8 cellular contexts compared by ENCODE assay signal in the genomic region with DNA sequence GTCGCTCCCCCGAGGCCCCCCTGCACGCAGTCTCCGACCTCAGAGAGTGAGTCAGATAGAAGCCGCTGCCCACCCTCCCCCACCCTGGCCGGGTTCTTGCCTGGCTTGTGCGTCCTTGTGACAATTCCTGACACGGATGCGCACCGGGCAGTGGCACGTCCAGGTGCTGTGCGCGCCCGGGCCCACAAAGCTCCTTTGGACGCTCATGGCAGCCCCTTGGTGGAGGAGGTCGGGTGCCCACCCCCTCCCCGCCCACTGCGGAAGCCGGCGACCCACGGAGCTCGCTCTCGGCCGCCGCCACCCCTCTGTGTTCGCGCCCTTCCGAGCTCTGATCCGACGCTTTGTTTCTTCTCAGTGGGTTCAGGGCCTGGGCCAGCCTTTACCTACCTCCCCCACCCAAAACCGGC. TPM values are rescaled to one million over a fixed set of nuclear protein-coding genes. Genes with fewer than 3 reads are reported as not detected.
DNase-seq lines count a peak whose midpoint lies in the region; ATAC-seq and TF ChIP-seq lines count a peak whose summit lies in the region.

No MANE protein-coding gene starts in this region.

- no peak for TF ChIP-seq CTCF in heart right ventricle (IDR thresholded peaks at IDR 0.05)

- peak overlapping the region; percentile 56 to 80 (median 69) for H3K4me3 ChIP-seq in heart right ventricle

- intact Hi-C loops in heart right ventricle (cut with DNase I) (no loop called here), posterior cingulate gyrus (cut with DNase I) (no loop called here)

- peak overlapping the region; percentile 56 to 95 (median 87) for H3K27ac ChIP-seq in heart right ventricle

- H3K4me1 ChIP-seq in heart right ventricle, result peaks cover 15 to 84% (median 64%) of the 10 kb centered on the region in 9 donors

- DNase-seq in activated CD4-positive, alpha-beta T cell treated with anti-CD3 and anti-CD28 coated beads for 48 hours, result peak; percentile 47
- no peak for DNase-seq in activated CD4-positive, alpha-beta T cell treated with anti-CD3 and anti-CD28 coated beads for 1 hour
- DNase-seq in NCI-H2227 treated with DMSO at 0.1 percent for 48 hours (lab: John Stamatoyannopoulos, UW) (peak; percentile 47), amniotic stem cell (lab: John Stamatoyannopoulos, UW) (peak; percentile 84), heart right ventricle (peak; percentile 68 to 80), posterior cingulate gyrus (peak in 7 of 10 donors; percentile 35 to 93 (median 67)), pons (ENCODE audit: low spot score) (no peak), left lobe of liver (ENCODE audit: low spot score) (no peak)

- ATAC-seq in heart right ventricle, result peak; percentile 3 to 51 (median 40)
- no peak for ATAC-seq in left lobe of liver

- H3K36me3 ChIP-seq in heart right ventricle, result no peaks in the 10 kb centered on the region

- peaks cover 0 to 90% (median 22%) of the 10 kb centered on the region in 7 donors for H3K27me3 ChIP-seq in heart right ventricle

- WGBS in heart right ventricle, 2 donors, result 0 to 1% methylated on average over 31 of the region's 31 CpGs

- H3K9me3 ChIP-seq in heart right ventricle, result no peaks in the 10 kb centered on the region

RNA-seq across cellular contexts. Expression of a gene that starts 0.7 kb away (rescaled TPM):
- total RNA-seq in heart right ventricle, result 1 to 10 TPM in 5 of 10 donors, under 1 TPM in 5; 0.53 to 7.6 (median 0.96) TPM
- polyA plus RNA-seq in heart right ventricle, result 10 to 100 TPM in 1 of 2 donors, under 1 TPM in 1; 0.59 to 10.6 TPM
- 0.40 TPM for total RNA-seq in left lobe of liver

RNA-seq across cellular contexts. Expression of a gene that starts 3.8 kb away (rescaled TPM):
- total RNA-seq in heart right ventricle, result 1 to 10 TPM in 6 of 10 donors, under 1 TPM in 4; 0.64 to 2.0 (median 1.3) TPM
- 1 to 10 TPM; 1.6 to 4.5 TPM for polyA plus RNA-seq in heart right ventricle
- total RNA-seq in left lobe of liver, result 1.9 TPM

RNA-seq across cellular contexts. Expression of a gene that starts 26.1 kb away (rescaled TPM):
- total RNA-seq in heart right ventricle (10 to 100 TPM; 29.3 to 47.6 (median 34.9) TPM), left lobe of liver (29.2 TPM)
- polyA plus RNA-seq in heart right ventricle, result 10 to 100 TPM; 62.6 to 64.8 TPM

RNA-seq across cellular contexts. Expression of a gene that starts 49.1 kb away (rescaled TPM):
- 100 to 1,000 TPM in 3 of 10 donors, 10 to 100 TPM in 7; 77.5 to 112 (median 94.8) TPM for total RNA-seq in heart right ventricle
- 100 to 1,000 TPM in 1 of 2 donors, 10 to 100 TPM in 1; 88.3 to 101 TPM for polyA plus RNA-seq in heart right ventricle
- 83.8 TPM for total RNA-seq in left lobe of liver

Comparison
In these comparisons a context has a peak if more than half of its experiments do, and no peak if none do; other contexts are left out.
1. DNase-seq: peak in activated CD4-positive, alpha-beta T cell treated with anti-CD3 and anti-CD28 coated beads for 48 hours (single experiment), NCI-H2227 treated with DMSO at 0.1 percent for 48 hours (single experiment), amniotic stem cell (single experiment), heart right ventricle (2 of 2) and posterior cingulate gyrus (7 of 10); none in activated CD4-positive, alpha-beta T cell treated with anti-CD3 and anti-CD28 coated beads for 1 hour (single experiment), pons (single experiment) and left lobe of liver (single experiment).